Comparison of ENCODE assay signal across 8 cellular contexts in the genomic region with DNA sequence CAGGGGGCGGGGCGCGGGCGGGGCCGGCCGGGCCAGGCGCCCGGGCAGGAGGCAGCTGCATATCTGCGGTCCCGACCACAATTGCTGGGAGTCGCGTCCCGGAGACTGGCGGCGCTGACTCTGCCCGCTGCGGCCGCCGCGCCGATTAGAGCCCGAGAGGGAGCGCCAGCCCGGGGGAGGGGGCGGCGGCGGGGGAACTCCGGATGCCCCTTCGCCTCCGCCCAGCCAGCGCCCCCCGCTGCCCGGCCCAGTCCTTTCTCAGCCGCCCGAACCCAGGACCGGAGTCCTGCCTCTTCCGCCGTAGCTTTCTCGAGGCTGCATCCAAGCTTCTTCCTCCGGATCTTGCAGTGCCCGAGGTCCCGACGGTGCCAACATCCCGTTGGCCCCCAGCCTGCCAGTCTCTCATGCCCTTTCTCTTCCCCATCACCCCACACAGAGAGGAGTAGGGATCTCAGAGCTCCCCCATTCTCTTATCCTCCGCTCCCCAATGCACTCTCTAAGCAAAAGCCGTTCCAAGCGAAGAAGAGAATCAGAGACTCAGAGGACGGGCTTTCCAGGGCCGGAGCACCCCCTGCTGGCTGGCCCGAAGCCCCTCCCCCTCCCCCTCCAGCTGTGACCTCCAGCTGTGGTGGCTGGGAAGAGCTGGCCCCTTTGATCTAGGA. TPM values are rescaled to one million over a fixed set of nuclear protein-coding genes. Genes with fewer than 3 reads are reported as not detected.
DNase-seq lines count a peak whose midpoint lies in the region; ATAC-seq and TF ChIP-seq lines count a peak whose summit lies in the region.

No MANE protein-coding gene starts in this region.

- H3K27me3 ChIP-seq in HL-60 (ENCODE audit: insufficient read depth, poor library complexity, severe bottlenecking): no peaks in the 10 kb centered on the region

- H3K9me3 Mint-ChIP-seq in nephron progenitor cell: no peaks in the 10 kb centered on the region
- H3K9me3 Mint-ChIP-seq in stimulated activated naive CD8-positive, alpha-beta T cell treated with anti-CD3 and anti-CD28 coated beads, Interleukin-15, amount 100 ng/mL, for 72 hours: no peaks in the 10 kb centered on the region

- peak; percentile 24 for TF ChIP-seq CTCF in HL-60 (IDR thresholded peaks at IDR 0.05; ENCODE audit: insufficient read depth, low read length)
- peak; percentile 36 for TF ChIP-seq CTCF in nephron progenitor cell (IDR thresholded peaks at IDR 0.05)

- H3K4me1 Mint-ChIP-seq in nephron progenitor cell: peaks cover 35% of the 10 kb centered on the region
- peaks cover 33% of the 10 kb centered on the region for H3K4me1 Mint-ChIP-seq in stimulated activated naive CD8-positive, alpha-beta T cell treated with anti-CD3 and anti-CD28 coated beads, Interleukin-15, amount 100 ng/mL, for 72 hours

- H3K27me3 Mint-ChIP-seq in nephron progenitor cell (ENCODE audit: low read depth, poor library complexity): peaks cover under 1% of the 10 kb centered on the region
- H3K27me3 Mint-ChIP-seq in stimulated activated naive CD8-positive, alpha-beta T cell treated with anti-CD3 and anti-CD28 coated beads, Interleukin-15, amount 100 ng/mL, for 72 hours: peaks cover 6% of the 10 kb centered on the region

- no peak overlapping the region for H3K27ac ChIP-seq in HL-60 (replicated peaks)

- peak; percentile 88 for ATAC-seq in stimulated activated naive CD8-positive, alpha-beta T cell treated with anti-CD3 and anti-CD28 coated beads, Interleukin-15, amount 100 ng/mL, for 72 hours

- H3K27ac Mint-ChIP-seq in nephron progenitor cell: peak overlapping the region; percentile 87
- peak overlapping the region in 1 of 2 donors; percentile 93 for H3K27ac Mint-ChIP-seq in stimulated activated naive CD8-positive, alpha-beta T cell treated with anti-CD3 and anti-CD28 coated beads, Interleukin-15, amount 100 ng/mL, for 72 hours

- peak overlapping the region; percentile 97 for H3K4me3 Mint-ChIP-seq in nephron progenitor cell
- H3K4me3 Mint-ChIP-seq in stimulated activated naive CD8-positive, alpha-beta T cell treated with anti-CD3 and anti-CD28 coated beads, Interleukin-15, amount 100 ng/mL, for 72 hours: peak overlapping the region; percentile 94 to 96

- DNase-seq in DMS79 treated with DMSO at 0.1 percent for 48 hours (lab: John Stamatoyannopoulos, UW) (peak; percentile 4), DMS79 (lab: John Stamatoyannopoulos, UW) (no peak), HL-60 (ENCODE audit: low read depth in 1 of 2, low spot score in 1 of 2) (peak in 1 of 2 experiments; percentile 73), RPMI7951 (ENCODE audit: low read depth) (peak; percentile 71), fibroblast of the conjunctiva (ENCODE audit: low read depth) (peak; percentile 63), nephron progenitor cell (peak; percentile 85)
- peak; percentile 59 for DNase-seq in activated effector memory CD4-positive, alpha-beta T cell treated with Interleukin-2 at 50 U/mL for 16 hours
- DNase-seq in stimulated activated naive CD8-positive, alpha-beta T cell treated with anti-CD3 and anti-CD28 coated beads, Interleukin-15, amount 100 ng/mL, for 72 hours: peak; percentile 64 to 73

- H3K4me3 ChIP-seq in HL-60 (replicated peaks; ENCODE audit: insufficient read depth, low read length): peak overlapping the region; percentile 45

- no peaks in the 10 kb centered on the region for H3K36me3 Mint-ChIP-seq in nephron progenitor cell (ENCODE audit: low read depth)

RNA-seq across cellular contexts. Expression of gene SP7, which starts 8.8 kb away (rescaled TPM):
- not detected in 2 replicates for total RNA-seq in RPMI7951 (2014; rRNA removed; shearing (Covaris generic))

RNA-seq across cellular contexts. Expression of gene AAAS, which starts 23.5 kb away (rescaled TPM):
- total RNA-seq in RPMI7951 (2014; rRNA removed; shearing (Covaris generic)): 43.9 and 56.0 TPM in 2 replicates

RNA-seq across cellular contexts. Expression of gene SP1, which starts 35.0 kb away (rescaled TPM):
- 29.3 and 35.2 TPM in 2 replicates for total RNA-seq in RPMI7951 (2014; rRNA removed; shearing (Covaris generic))

RNA-seq across cellular contexts. Expression of gene MYG1, which starts 45.5 kb away (rescaled TPM):
- 55.9 and 60.0 TPM in 2 replicates for total RNA-seq in RPMI7951 (2014; rRNA removed; shearing (Covaris generic))

RNA-seq across cellular contexts. Expression of gene PFDN5, which starts 49.6 kb away (rescaled TPM):
- total RNA-seq in RPMI7951 (2014; rRNA removed; shearing (Covaris generic)): 480 and 497 TPM in 2 replicates
